In genomic region chr1:204468206-204468605, GRCh38 we compare ENCODE assay signal across 20 cellular contexts. TPM values are rescaled to one million over a fixed set of nuclear protein-coding genes. Genes with fewer than 3 reads are reported as not detected.
A peak's percentile ranks its signal among the peaks of the same experiment; 100 is the strongest.
DNase-seq lines count a peak whose midpoint lies in the region; ATAC-seq and TF ChIP-seq lines count a peak whose summit lies in the region.
"Had no signal": no experiment of that assay in that cellular context is flagged by ENCODE, and none has a peak within 500 bp of the region (broad histone marks: within the 10 kb centered on the region; RNA-seq: fewer than 3 reads in every experiment).

No MANE protein-coding gene starts in this region.

- peak overlapping the region; percentile 75 for H3K27ac Mint-ChIP-seq in endothelial cell (ENCODE audit: unreplicated experiment)
- no peak overlapping the region for H3K27ac Mint-ChIP-seq in stimulated activated effector memory CD8-positive, alpha-beta T cell treated with anti-CD3 and anti-CD28 coated beads, Interleukin-12 subunit alpha, Interleukin-12 subunit beta, amount 100 ng/mL, for 72 hours
- H3K27ac Mint-ChIP-seq: nephron had no signal

- no peak for ATAC-seq in left cardiac atrium
- no peak for ATAC-seq in thoracic aorta (ENCODE audit: insufficient number of reproducible peaks, low FRiP score, low read depth)
- no peak for ATAC-seq in stimulated activated effector memory CD8-positive, alpha-beta T cell treated with anti-CD3 and anti-CD28 coated beads, Interleukin-12 subunit alpha, Interleukin-12 subunit beta, amount 100 ng/mL, for 72 hours

- H3K4me3 ChIP-seq in cardiac muscle cell, result no peak overlapping the region
- no peak overlapping the region for H3K4me3 ChIP-seq in thoracic aorta

- peaks cover 68% of the 10 kb centered on the region for H3K36me3 Mint-ChIP-seq in endothelial cell (ENCODE audit: low read depth, unreplicated experiment)
- H3K36me3 Mint-ChIP-seq in stimulated activated effector memory CD8-positive, alpha-beta T cell treated with anti-CD3 and anti-CD28 coated beads, Interleukin-12 subunit alpha, Interleukin-12 subunit beta, amount 100 ng/mL, for 72 hours, result peaks cover 26% of the 10 kb centered on the region

- peak overlapping the region; percentile 73 for H3K4me3 Mint-ChIP-seq in endothelial cell (ENCODE audit: unreplicated experiment)
- H3K4me3 Mint-ChIP-seq in stimulated activated effector memory CD8-positive, alpha-beta T cell treated with anti-CD3 and anti-CD28 coated beads, Interleukin-12 subunit alpha, Interleukin-12 subunit beta, amount 100 ng/mL, for 72 hours, result no peak overlapping the region
- H3K4me3 Mint-ChIP-seq: nephron had no signal

- TF ChIP-seq CTCF in cardiac muscle cell (IDR thresholded peaks at IDR 0.05; ENCODE audit: low read depth, low read length) (no peak), endothelial cell (IDR thresholded peaks at IDR 0.05; ENCODE audit: unreplicated experiment) (no peak), thoracic aorta (IDR thresholded peaks at IDR 0.05) (no peak)

- intact Hi-C loops in left cardiac atrium (cut with DNase I), result no loop called here

- H3K4me1 Mint-ChIP-seq in endothelial cell (ENCODE audit: unreplicated experiment), result peaks cover 64% of the 10 kb centered on the region
- H3K4me1 Mint-ChIP-seq in stimulated activated effector memory CD8-positive, alpha-beta T cell treated with anti-CD3 and anti-CD28 coated beads, Interleukin-12 subunit alpha, Interleukin-12 subunit beta, amount 100 ng/mL, for 72 hours, result peaks cover 46% of the 10 kb centered on the region

- H3K4me1 ChIP-seq in cardiac muscle cell (ENCODE audit: low read depth) (peaks cover 43% of the 10 kb centered on the region), thoracic aorta (ENCODE audit: control insufficient read depth in 1 of 2, low read depth in 2 of 2) (peaks cover 37 to 78% of the 10 kb centered on the region in 2 donors)

- H3K36me3 ChIP-seq in cardiac muscle cell (no peaks in the 10 kb centered on the region), thoracic aorta (no peaks in the 10 kb centered on the region)

- H3K27ac ChIP-seq in cardiac muscle cell (peak overlapping the region; percentile 61), thoracic aorta (peak overlapping the region; percentile 90 to 96)
- H3K27ac ChIP-seq: KMS-11, RWPE1 had no signal

- peaks cover 13% of the 10 kb centered on the region for H3K27me3 Mint-ChIP-seq in endothelial cell (ENCODE audit: unreplicated experiment)

- no peak for DNase-seq in cardiac muscle cell (ENCODE audit: low read depth in 1 of 2, low spot score in 1 of 2)
- DNase-seq in left cardiac atrium, result no peak
- no peak for DNase-seq in endothelial cell (ENCODE audit: low spot score)
- peak in 43 of 56 donors; percentile 25 to 84 (median 50) for DNase-seq in nucleus accumbens (lab: John Stamatoyannopoulos, UW)
- no peak for DNase-seq in thoracic aorta (ENCODE audit: low spot score)
- DNase-seq in stimulated activated effector memory CD8-positive, alpha-beta T cell treated with anti-CD3 and anti-CD28 coated beads, Interleukin-12 subunit alpha, Interleukin-12 subunit beta, amount 100 ng/mL, for 72 hours (ENCODE audit: low spot score in 2 of 2), result no peak
- no peak for DNase-seq in NCI-H2196 (lab: John Stamatoyannopoulos, UW; ENCODE audit: unreplicated experiment)
- DNase-seq in NCI-H2029 treated with DMSO at 0.1 percent for 48 hours (lab: John Stamatoyannopoulos, UW), result no peak
- DNase-seq: 8988T; activated CD4-positive, alpha-beta T cell treated with anti-CD3 and anti-CD28 coated beads, Interleukin-2, amount 50 U/mL, for 1 hour; activated CD8-positive, alpha-beta memory T cell treated with anti-CD3 and anti-CD28 coated beads, Interleukin-2, amount 50 U/mL, for 4 hours; activated effector memory CD4-positive, alpha-beta T cell treated with anti-CD3 and anti-CD28 coated beads, Interleukin-2, amount 50 U/mL, for 16 hours; effector memory CD4-positive, alpha-beta T cell; mesenchymal stem cell; NCI-H2081; NCI-H510A; stimulated activated CD4-positive, alpha-beta T cell treated with anti-CD3 and anti-CD28 coated beads, Interleukin-12 subunit alpha, Interleukin-12 subunit beta, amount 100 ng/mL, for 4 hours had no signal

- H3K27me3 ChIP-seq in cardiac muscle cell, result no peaks in the 10 kb centered on the region
- no peaks in the 10 kb centered on the region for H3K27me3 ChIP-seq in thoracic aorta (replicated peaks; ENCODE audit: insufficient read depth)

- no peaks in the 10 kb centered on the region for H3K9me3 ChIP-seq in cardiac muscle cell (ENCODE audit: low read depth)
- no peaks in the 10 kb centered on the region for H3K9me3 ChIP-seq in thoracic aorta

- H3K9me3 Mint-ChIP-seq in endothelial cell (ENCODE audit: unreplicated experiment), result no peaks in the 10 kb centered on the region
- H3K9me3 Mint-ChIP-seq in stimulated activated effector memory CD8-positive, alpha-beta T cell treated with anti-CD3 and anti-CD28 coated beads, Interleukin-12 subunit alpha, Interleukin-12 subunit beta, amount 100 ng/mL, for 72 hours, result no peaks in the 10 kb centered on the region
- H3K9me3 Mint-ChIP-seq: nephron had no signal

RNA-seq across cellular contexts. Expression of gene PIK3C2B, which starts 26.4 kb away (rescaled TPM):
- total RNA-seq in cardiac muscle cell (23.3 and 36.1 TPM in 2 replicates), left cardiac atrium (10 to 100 TPM; 21.2 to 21.7 TPM), endothelial cell (ENCODE audit: unreplicated experiment) (256 TPM), thoracic aorta (10 to 100 TPM; 34.5 to 44.4 TPM)
- polyA plus RNA-seq in cardiac muscle cell, result 10.4 and 11.2 TPM in 2 replicates

RNA-seq across cellular contexts. Expression of gene MDM4, which starts 48.0 kb away (rescaled TPM):
- 38.6 and 62.0 TPM in 2 replicates for total RNA-seq in cardiac muscle cell
- 22.5 and 30.8 TPM in 2 replicates for polyA plus RNA-seq in cardiac muscle cell
- 10 to 100 TPM; 34.7 to 41.7 TPM for total RNA-seq in left cardiac atrium
- total RNA-seq in endothelial cell (ENCODE audit: unreplicated experiment), result 57.8 TPM
- total RNA-seq in thoracic aorta, result 100 to 1,000 TPM in 1 of 2 donors, 10 to 100 TPM in 1; 79.9 to 126 TPM

RNA-seq across cellular contexts. Expression of gene PPP1R15B, which starts 56.6 kb away (rescaled TPM):
- 24.9 and 27.0 TPM in 2 replicates for total RNA-seq in cardiac muscle cell
- polyA plus RNA-seq in cardiac muscle cell, result 15.7 and 19.8 TPM in 2 replicates
- 10 to 100 TPM; 22.1 to 37.5 TPM for total RNA-seq in left cardiac atrium
- total RNA-seq in endothelial cell (ENCODE audit: unreplicated experiment), result 43.2 TPM
- total RNA-seq in thoracic aorta, result 10 to 100 TPM; 40.1 to 64.5 TPM

Comparison
In these comparisons a context has a peak if more than half of its experiments do, and no peak if none do; other contexts are left out.
1. DNase-seq: peak in nucleus accumbens (43 of 56); none in cardiac muscle cell (0 of 2), left cardiac atrium (single experiment), endothelial cell (single experiment), thoracic aorta (single experiment), stimulated activated effector memory CD8-positive, alpha-beta T cell treated with anti-CD3 and anti-CD28 coated beads, Interleukin-12 subunit alpha, Interleukin-12 subunit beta, amount 100 ng/mL, for 72 hours (0 of 2), NCI-H2196 (single experiment) and NCI-H2029 treated with DMSO at 0.1 percent for 48 hours (single experiment).